ENCODE assay signal across 1 cellular context in genomic region chr17:49637739-49638138, GRCh38.
TF ChIP-seq lines count a peak whose summit lies in the region.

No MANE protein-coding gene starts in this region.

TF ChIP-seq in SK-N-SH, 30 proteins besides CTCF, POLR2A, EP300 and RAD21 (continued from another document):
- TF ChIP-seq TEAD4 (IDR thresholded peaks at IDR 0.05; ENCODE audit: borderline replicate concordance, insufficient read depth), result no peak
- TF ChIP-seq NFIC (IDR thresholded peaks at IDR 0.05; ENCODE audit: borderline replicate concordance), result no peak
- TF ChIP-seq FOXM1 (IDR thresholded peaks at IDR 0.05; ENCODE audit: low read depth), result no peak
- TF ChIP-seq GATA2 (CRISPR knock-in tag; IDR thresholded peaks at IDR 0.05), result no peak
- no peak for TF ChIP-seq POLR2AphosphoS5 (IDR thresholded peaks at IDR 0.05; ENCODE audit: low read depth, low read length)
